ENCODE assay signal across 8 cellular contexts in genomic region chr6:34526992-34527728, GRCh38. TPM values are rescaled to one million over a fixed set of nuclear protein-coding genes. Genes with fewer than 3 reads are reported as not detected.
DNase-seq lines count a peak whose midpoint lies in the region; ATAC-seq, FAIRE-seq and TF ChIP-seq lines count a peak whose summit lies in the region.

No MANE protein-coding gene starts in this region.

- no peaks in the 10 kb centered on the region for H3K9me3 Mint-ChIP-seq in activated T-helper 1 cell treated with anti-CD3 and anti-CD28 coated beads, Interleukin-12 subunit alpha, Interleukin-12 subunit beta, Interleukin-2, Interleukin-4 antibody, amounts not matched to agents 30 ng/mL and 10 ng/mL and 1 ng/mL, durations not matched to agents 14 hours and 24 hours and 36 hours
- no peaks in the 10 kb centered on the region for H3K9me3 Mint-ChIP-seq in natural killer cell
- no peaks in the 10 kb centered on the region for H3K9me3 Mint-ChIP-seq in stimulated activated memory B cell treated with anti-CD40 and anti-IgM and Interleukin-4, amounts not matched to agents 10 μg/mL and 1 μg/mL and 100 μg/mL, for 72 hours

- H3K36me3 Mint-ChIP-seq in activated T-helper 1 cell treated with anti-CD3 and anti-CD28 coated beads, Interleukin-12 subunit alpha, Interleukin-12 subunit beta, Interleukin-2, Interleukin-4 antibody, amounts not matched to agents 30 ng/mL and 10 ng/mL and 1 ng/mL, durations not matched to agents 14 hours and 24 hours and 36 hours (ENCODE audit: low read depth): no peaks in the 10 kb centered on the region
- H3K36me3 Mint-ChIP-seq in natural killer cell: no peaks in the 10 kb centered on the region
- H3K36me3 Mint-ChIP-seq in stimulated activated memory B cell treated with anti-CD40 and anti-IgM and Interleukin-4, amounts not matched to agents 10 μg/mL and 1 μg/mL and 100 μg/mL, for 72 hours: no peaks in the 10 kb centered on the region

- peaks cover 6% of the 10 kb centered on the region for H3K27me3 Mint-ChIP-seq in activated T-helper 1 cell treated with anti-CD3 and anti-CD28 coated beads, Interleukin-12 subunit alpha, Interleukin-12 subunit beta, Interleukin-2, Interleukin-4 antibody, amounts not matched to agents 30 ng/mL and 10 ng/mL and 1 ng/mL, durations not matched to agents 14 hours and 24 hours and 36 hours (ENCODE audit: insufficient read depth)
- H3K27me3 Mint-ChIP-seq in natural killer cell (ENCODE audit: low read depth in 2 of 2): no peaks in the 10 kb centered on the region
- no peaks in the 10 kb centered on the region for H3K27me3 Mint-ChIP-seq in stimulated activated memory B cell treated with anti-CD40 and anti-IgM and Interleukin-4, amounts not matched to agents 10 μg/mL and 1 μg/mL and 100 μg/mL, for 72 hours

- TF ChIP-seq POLR2A in H54 (IDR thresholded peaks at IDR 0.05; ENCODE audit: low read depth, low read length): no peak

- intact Hi-C loops in activated T-helper 1 cell treated with anti-CD3 and anti-CD28 coated beads, Interleukin-12 subunit alpha, Interleukin-12 subunit beta, Interleukin-2, Interleukin-4 antibody, amounts not matched to agents 30 ng/mL and 10 ng/mL and 1 ng/mL, durations not matched to agents 14 hours and 24 hours and 36 hours (cut with micrococcal nuclease): loop anchor here (1.0 to 5.0 kb wide), 9 partner anchors 67 to 740 kb away; partner anchors contain the start of genes ILRUN, LEMD2, SMIM29 and SNRPC
- intact Hi-C loops in natural killer cell (cut with micrococcal nuclease): loop anchor here (2.0 to 5.0 kb wide), 2 partner anchors 82 to 285 kb away; no protein-coding TSS in a partner anchor

- no peak overlapping the region for H3K27ac Mint-ChIP-seq in activated T-helper 1 cell treated with anti-CD3 and anti-CD28 coated beads, Interleukin-12 subunit alpha, Interleukin-12 subunit beta, Interleukin-2, Interleukin-4 antibody, amounts not matched to agents 30 ng/mL and 10 ng/mL and 1 ng/mL, durations not matched to agents 14 hours and 24 hours and 36 hours
- peak overlapping the region in 1 of 2 donors; percentile 30 for H3K27ac Mint-ChIP-seq in natural killer cell
- H3K27ac Mint-ChIP-seq in stimulated activated memory B cell treated with anti-CD40 and anti-IgM and Interleukin-4, amounts not matched to agents 10 μg/mL and 1 μg/mL and 100 μg/mL, for 72 hours: peak overlapping the region; percentile 38

- no peak for FAIRE-seq in H54 (lab: Jason Lieb, UNC)

- peak overlapping the region; percentile 6 for H3K4me3 Mint-ChIP-seq in activated T-helper 1 cell treated with anti-CD3 and anti-CD28 coated beads, Interleukin-12 subunit alpha, Interleukin-12 subunit beta, Interleukin-2, Interleukin-4 antibody, amounts not matched to agents 30 ng/mL and 10 ng/mL and 1 ng/mL, durations not matched to agents 14 hours and 24 hours and 36 hours
- peak overlapping the region; percentile 73 for H3K4me3 Mint-ChIP-seq in natural killer cell
- peak overlapping the region; percentile 38 for H3K4me3 Mint-ChIP-seq in stimulated activated memory B cell treated with anti-CD40 and anti-IgM and Interleukin-4, amounts not matched to agents 10 μg/mL and 1 μg/mL and 100 μg/mL, for 72 hours

- H3K4me3 ChIP-seq in fibroblast of pulmonary artery (replicated peaks; ENCODE audit: low read depth, low read length): peak overlapping the region; percentile 19

- no peaks in the 10 kb centered on the region for H3K4me1 Mint-ChIP-seq in activated T-helper 1 cell treated with anti-CD3 and anti-CD28 coated beads, Interleukin-12 subunit alpha, Interleukin-12 subunit beta, Interleukin-2, Interleukin-4 antibody, amounts not matched to agents 30 ng/mL and 10 ng/mL and 1 ng/mL, durations not matched to agents 14 hours and 24 hours and 36 hours (ENCODE audit: low read depth)
- peaks cover 20 to 21% of the 10 kb centered on the region in 2 donors for H3K4me1 Mint-ChIP-seq in natural killer cell
- no peaks in the 10 kb centered on the region for H3K4me1 Mint-ChIP-seq in stimulated activated memory B cell treated with anti-CD40 and anti-IgM and Interleukin-4, amounts not matched to agents 10 μg/mL and 1 μg/mL and 100 μg/mL, for 72 hours

- DNase-seq in DMS79 (lab: John Stamatoyannopoulos, UW) (peak; percentile 74), H54 (ENCODE audit: insufficient read length, low spot score) (peak; percentile 85), LoVo (ENCODE audit: low spot score) (peak; percentile 96), RKO (ENCODE audit: low spot score) (peak; percentile 93), fibroblast of pulmonary artery (ENCODE audit: low read depth) (peak; percentile 91), natural killer cell (peak; percentile 93)
- DNase-seq in activated T-helper 1 cell treated with anti-CD3 and anti-CD28 coated beads, Interleukin-12 subunit alpha, Interleukin-12 subunit beta, Interleukin-2, Interleukin-4 antibody, amounts not matched to agents 30 ng/mL and 10 ng/mL and 1 ng/mL, durations not matched to agents 14 hours and 24 hours and 36 hours (ENCODE audit: low spot score): peak; percentile 91

- peak; percentile 96 to 99 (median 98) for ATAC-seq in natural killer cell
- ATAC-seq in stimulated activated memory B cell treated with anti-CD40 and anti-IgM and Interleukin-4, amounts not matched to agents 10 μg/mL and 1 μg/mL and 100 μg/mL, for 72 hours: peak; percentile 95

- TF ChIP-seq CTCF in fibroblast of pulmonary artery (IDR thresholded peaks at IDR 0.05; ENCODE audit: low read length, missing control alignments) (peak; percentile 62), natural killer cell (IDR thresholded peaks at IDR 0.05) (peak; percentile 72)

RNA-seq across cellular contexts. Expression of gene SPDEF, which starts 29.0 kb away (rescaled TPM):
- not detected in 2 replicates for total RNA-seq in activated T-helper 1 cell treated with anti-CD3 and anti-CD28 coated beads, Interleukin-12 subunit alpha, Interleukin-12 subunit beta, Interleukin-2, Interleukin-4 antibody, amounts not matched to agents 30 ng/mL and 10 ng/mL and 1 ng/mL, durations not matched to agents 14 hours and 24 hours and 36 hours
- under 1 TPM; 0.25 to 0.68 (median 0.45) TPM for total RNA-seq in natural killer cell

Comparison
In these comparisons a context has a peak if more than half of its experiments do, and no peak if none do; other contexts are left out.
1. Peak in every context shown above with its lines: DNase-seq, ATAC-seq and H3K4me3 ChIP-seq.
2. H3K4me3 Mint-ChIP-seq: peak in every context shown above with its lines; median percentile 73 in natural killer cell; 38 in stimulated activated memory B cell treated with anti-CD40 and anti-IgM and Interleukin-4, amounts not matched to agents 10 μg/mL and 1 μg/mL and 100 μg/mL, for 72 hours; 6 in activated T-helper 1 cell treated with anti-CD3 and anti-CD28 coated beads, Interleukin-12 subunit alpha, Interleukin-12 subunit beta, Interleukin-2, Interleukin-4 antibody, amounts not matched to agents 30 ng/mL and 10 ng/mL and 1 ng/mL, durations not matched to agents 14 hours and 24 hours and 36 hours.